21 cellular contexts compared by ENCODE assay signal in the genomic region with DNA sequence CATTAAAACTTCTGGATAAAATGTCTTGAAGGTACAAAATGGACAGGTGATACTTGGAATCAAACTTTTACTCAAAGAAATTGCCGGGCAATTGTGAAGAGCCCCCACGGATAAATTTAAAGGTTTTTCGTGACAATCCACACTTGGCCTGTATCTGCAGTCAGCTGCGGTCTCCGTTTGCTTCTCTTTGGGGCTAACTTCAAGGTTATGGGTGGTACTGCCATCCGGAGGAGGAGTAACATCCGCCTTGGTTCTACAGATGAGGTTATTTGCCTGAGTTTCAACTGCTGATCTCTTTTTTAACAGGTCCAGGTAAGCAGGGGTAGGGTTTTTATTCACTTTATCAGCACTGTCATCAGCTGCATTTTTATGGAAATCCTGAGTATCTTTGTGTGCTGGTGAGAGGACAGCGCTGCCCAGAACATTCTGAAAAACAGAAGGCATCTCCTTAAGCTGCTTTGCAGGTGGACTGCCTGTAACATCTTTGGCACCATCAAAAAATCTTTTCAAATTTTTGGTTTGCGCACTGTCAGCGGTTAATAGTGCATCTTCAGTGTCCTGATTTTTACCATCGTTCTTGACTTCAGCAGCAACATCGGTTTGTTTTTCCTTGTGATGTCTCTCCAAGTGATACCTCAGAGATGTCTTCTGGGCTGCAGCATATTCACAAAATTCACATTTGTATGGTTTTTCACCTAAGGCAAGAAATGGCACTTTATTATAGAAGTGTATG. TPM values are rescaled to one million over a fixed set of nuclear protein-coding genes. Genes with fewer than 3 reads are reported as not detected.
DNase-seq lines count a peak whose midpoint lies in the region; ATAC-seq and TF ChIP-seq lines count a peak whose summit lies in the region.
"Had no signal": no experiment of that assay in that cellular context is flagged by ENCODE, and none has a peak within 500 bp of the region (broad histone marks: within the 10 kb centered on the region; RNA-seq: fewer than 3 reads in every experiment).

No MANE protein-coding gene starts in this region.

- H3K36me3 Mint-ChIP-seq in activated CD4-positive, alpha-beta T cell treated with anti-CD3 and anti-CD28 coated beads for 36 hours (ENCODE audit: low read depth), result peaks cover 83% of the 10 kb centered on the region
- H3K36me3 Mint-ChIP-seq in CD8-positive, alpha-beta memory T cell, result peaks cover 16 to 97% (median 36%) of the 10 kb centered on the region in 3 donors
- peaks cover 86% of the 10 kb centered on the region for H3K36me3 Mint-ChIP-seq in activated CD4-positive, alpha-beta memory T cell treated with anti-CD3 and anti-CD28 coated beads for 36 hours
- peaks cover 36% of the 10 kb centered on the region for H3K36me3 Mint-ChIP-seq in memory B cell

- intact Hi-C loops in activated CD4-positive, alpha-beta T cell treated with anti-CD3 and anti-CD28 coated beads for 36 hours (cut with DNase I, micrococcal nuclease), result loop anchor here (5.0 to 10.0 kb wide), 4 partner anchors 81 to 628 kb away; partner anchors contain the start of gene PFDN4 (in 1 of the 2)
- intact Hi-C loops in activated CD4-positive, alpha-beta memory T cell treated with anti-CD3 and anti-CD28 coated beads for 36 hours (cut with micrococcal nuclease), result loop anchor here (5.0 kb wide), 1 partner anchor 486 kb away; no protein-coding TSS in a partner anchor
- intact Hi-C loops in sigmoid colon (cut with DNase I), result loop anchor here (5.0 kb wide), 2 partner anchors 46 to 631 kb away; partner anchors contain the start of gene PFDN4
- intact Hi-C loops in heart right ventricle (cut with DNase I), result loop anchor here (5.0 to 10.0 kb wide), 12 partner anchors 158 to 628 kb away; partner anchors contain the start of gene PFDN4 (in 1 of the 10)

- H3K4me1 ChIP-seq in CD8-positive, alpha-beta memory T cell (ENCODE audit: insufficient read depth, low read length), result peaks cover 89% of the 10 kb centered on the region
- peaks cover 0 to 34% (median 28%) of the 10 kb centered on the region in 4 donors for H3K4me1 ChIP-seq in sigmoid colon
- H3K4me1 ChIP-seq in tibial nerve, result peaks cover 3 to 40% (median 30%) of the 10 kb centered on the region in 4 donors
- peaks cover 3 to 72% (median 38%) of the 10 kb centered on the region in 9 donors for H3K4me1 ChIP-seq in heart right ventricle

- H3K9me3 ChIP-seq in CD8-positive, alpha-beta memory T cell (ENCODE audit: low read length), result no peaks in the 10 kb centered on the region
- no peaks in the 10 kb centered on the region for H3K9me3 ChIP-seq in sigmoid colon
- H3K9me3 ChIP-seq in tibial nerve, result no peaks in the 10 kb centered on the region
- H3K9me3 ChIP-seq in heart right ventricle, result no peaks in the 10 kb centered on the region
- H3K9me3 ChIP-seq: adrenal gland, lower lobe of right lung, upper lobe of left lung had no signal

- peaks cover 86% of the 10 kb centered on the region for H3K4me1 Mint-ChIP-seq in activated CD4-positive, alpha-beta T cell treated with anti-CD3 and anti-CD28 coated beads for 36 hours
- H3K4me1 Mint-ChIP-seq in CD8-positive, alpha-beta memory T cell, result peaks cover 79 to 92% (median 86%) of the 10 kb centered on the region in 3 donors
- peaks cover 85% of the 10 kb centered on the region for H3K4me1 Mint-ChIP-seq in activated CD4-positive, alpha-beta memory T cell treated with anti-CD3 and anti-CD28 coated beads for 36 hours (ENCODE audit: low read depth)
- H3K4me1 Mint-ChIP-seq in memory B cell, result peaks cover 37% of the 10 kb centered on the region

- DNase-seq in activated CD4-positive, alpha-beta T cell treated with anti-CD3 and anti-CD28 coated beads for 36 hours, result no peak
- no peak for DNase-seq in activated CD4-positive, alpha-beta T cell treated with anti-CD3 and anti-CD28 coated beads, Interleukin-2, amount 50 U/mL, for 48 hours
- DNase-seq in CD8-positive, alpha-beta memory T cell, result peak in 3 of 5 donors; percentile 49 to 63 (median 54)
- peak; percentile 8 for DNase-seq in activated CD4-positive, alpha-beta memory T cell treated with anti-CD3 and anti-CD28 coated beads for 36 hours
- DNase-seq in memory B cell (ENCODE audit: low spot score in 2 of 2) (no peak), sigmoid colon (no peak), tibial nerve (ENCODE audit: low spot score in 2 of 2) (no peak), heart right ventricle (no peak)
- DNase-seq: central memory CD4-positive, alpha-beta T cell; DMS53; effector CD4-positive, alpha-beta T cell; HCEC 1CT; lower lobe of right lung; NCI-H1436; RPMI8226 had no signal

- CTCF ChIA-PET in activated CD4-positive, alpha-beta T cell treated with anti-CD3 and anti-CD28 coated beads for 36 hours (lab: Charles Lee), result interaction anchor here (0.8 to 3.9 kb wide), 8 partner anchors 10 to 363 kb away, joined by 3 to 36 read pairs (median 4); no protein-coding TSS in a partner anchor
- CTCF ChIA-PET in CD8-positive, alpha-beta memory T cell (lab: Charles Lee), result interaction anchor here (1.2 to 8.9 kb wide), 9 partner anchors 11 to 364 kb away, joined by 3 to 83 read pairs (median 4); no protein-coding TSS in a partner anchor
- CTCF ChIA-PET in activated CD4-positive, alpha-beta memory T cell treated with anti-CD3 and anti-CD28 coated beads for 36 hours (lab: Charles Lee), result interaction anchor here (1.7 to 8.7 kb wide), 3 partner anchors 339 to 368 kb away, joined by 5 to 81 read pairs (median 59); no protein-coding TSS in a partner anchor

- no peaks in the 10 kb centered on the region for H3K9me3 Mint-ChIP-seq in activated CD4-positive, alpha-beta T cell treated with anti-CD3 and anti-CD28 coated beads for 36 hours (ENCODE audit: low read depth)
- no peaks in the 10 kb centered on the region for H3K9me3 Mint-ChIP-seq in CD8-positive, alpha-beta memory T cell
- no peaks in the 10 kb centered on the region for H3K9me3 Mint-ChIP-seq in activated CD4-positive, alpha-beta memory T cell treated with anti-CD3 and anti-CD28 coated beads for 36 hours
- H3K9me3 Mint-ChIP-seq in memory B cell, result no peaks in the 10 kb centered on the region
- H3K9me3 Mint-ChIP-seq: nephron had no signal

- H3K27me3 Mint-ChIP-seq in activated CD4-positive, alpha-beta T cell treated with anti-CD3 and anti-CD28 coated beads for 36 hours, result no peaks in the 10 kb centered on the region
- H3K27me3 Mint-ChIP-seq in CD8-positive, alpha-beta memory T cell, result no peaks in the 10 kb centered on the region
- no peaks in the 10 kb centered on the region for H3K27me3 Mint-ChIP-seq in activated CD4-positive, alpha-beta memory T cell treated with anti-CD3 and anti-CD28 coated beads for 36 hours
- H3K27me3 Mint-ChIP-seq in memory B cell, result no peaks in the 10 kb centered on the region
- H3K27me3 Mint-ChIP-seq: progenitor cell of endocrine pancreas had no signal

- H3K4me3 ChIP-seq in CD8-positive, alpha-beta memory T cell (ENCODE audit: low read length), result no peak overlapping the region
- no peak overlapping the region for H3K4me3 ChIP-seq in sigmoid colon
- H3K4me3 ChIP-seq in tibial nerve, result no peak overlapping the region
- no peak overlapping the region for H3K4me3 ChIP-seq in heart right ventricle
- H3K4me3 ChIP-seq: adrenal gland, lower lobe of right lung, smooth muscle cell, upper lobe of left lung had no signal

- POLR2A ChIA-PET in activated CD4-positive, alpha-beta T cell treated with anti-CD3 and anti-CD28 coated beads for 36 hours (lab: Charles Lee), result interaction anchor here (0.7 kb wide), 1 partner anchor 592 kb away, joined by 3 read pairs; no protein-coding TSS in a partner anchor
- POLR2A ChIA-PET in CD8-positive, alpha-beta memory T cell (lab: Charles Lee), result interaction anchor here (0.5 kb wide), 1 partner anchor 47 kb away, joined by 3 read pairs; no protein-coding TSS in a partner anchor
- POLR2A ChIA-PET in activated CD4-positive, alpha-beta memory T cell treated with anti-CD3 and anti-CD28 coated beads for 36 hours (lab: Charles Lee), result no interaction called here

- ATAC-seq in activated CD4-positive, alpha-beta T cell treated with anti-CD3 and anti-CD28 coated beads for 36 hours, result no peak
- ATAC-seq in memory B cell (ENCODE audit: low read depth) (no peak), heart right ventricle (no peak)
- ATAC-seq: lower lobe of right lung had no signal

- TF ChIP-seq EP300 in sigmoid colon (IDR thresholded peaks at IDR 0.05), result no peak
- TF ChIP-seq EP300 in tibial nerve (IDR thresholded peaks at IDR 0.05), result no peak

- no peak for TF ChIP-seq POLR2A in sigmoid colon (IDR thresholded peaks at IDR 0.05)
- TF ChIP-seq POLR2A in tibial nerve (IDR thresholded peaks at IDR 0.05), result no peak

- 83 to 89% methylated on average over 12 of the region's 12 CpGs for WGBS in sigmoid colon, 2 donors
- 90 to 93% methylated on average over 12 of the region's 12 CpGs for WGBS in tibial nerve, 2 donors
- 87 to 90% methylated on average over 12 of the region's 12 CpGs for WGBS in heart right ventricle, 2 donors

- H3K27ac ChIP-seq in CD8-positive, alpha-beta memory T cell (ENCODE audit: low read depth, low read length), result no peak overlapping the region
- H3K27ac ChIP-seq in sigmoid colon (no peak overlapping the region), tibial nerve (no peak overlapping the region), heart right ventricle (no peak overlapping the region)
- H3K27ac ChIP-seq: 22Rv1, adrenal gland, lower lobe of right lung, upper lobe of left lung had no signal

- H3K4me3 Mint-ChIP-seq in activated CD4-positive, alpha-beta T cell treated with anti-CD3 and anti-CD28 coated beads for 36 hours, result no peak overlapping the region
- H3K4me3 Mint-ChIP-seq in CD8-positive, alpha-beta memory T cell, result peak overlapping the region; percentile 55 to 79 (median 67)
- no peak overlapping the region for H3K4me3 Mint-ChIP-seq in activated CD4-positive, alpha-beta memory T cell treated with anti-CD3 and anti-CD28 coated beads for 36 hours
- H3K4me3 Mint-ChIP-seq in memory B cell, result no peak overlapping the region
- H3K4me3 Mint-ChIP-seq: nephron had no signal

- TF ChIP-seq CTCF in sigmoid colon (IDR thresholded peaks at IDR 0.05) (no peak), tibial nerve (IDR thresholded peaks at IDR 0.05) (no peak), heart right ventricle (IDR thresholded peaks at IDR 0.05) (no peak)

- H3K27me3 ChIP-seq in CD8-positive, alpha-beta memory T cell (ENCODE audit: insufficient read depth, low read length, poor library complexity, severe bottlenecking), result no peaks in the 10 kb centered on the region
- H3K27me3 ChIP-seq in sigmoid colon (no peaks in the 10 kb centered on the region), tibial nerve (no peaks in the 10 kb centered on the region), heart right ventricle (no peaks in the 10 kb centered on the region)
- H3K27me3 ChIP-seq: adrenal gland, upper lobe of left lung had no signal

- H3K36me3 ChIP-seq in CD8-positive, alpha-beta memory T cell (ENCODE audit: insufficient read depth, low read length), result peaks cover 52% of the 10 kb centered on the region
- peaks cover 13 to 45% (median 24%) of the 10 kb centered on the region in 4 donors for H3K36me3 ChIP-seq in sigmoid colon
- H3K36me3 ChIP-seq in tibial nerve, result peaks cover 4 to 73% (median 22%) of the 10 kb centered on the region in 3 donors
- peaks cover 0 to 95% (median 42%) of the 10 kb centered on the region in 9 donors for H3K36me3 ChIP-seq in heart right ventricle

- peak overlapping the region; percentile 34 for H3K27ac Mint-ChIP-seq in activated CD4-positive, alpha-beta T cell treated with anti-CD3 and anti-CD28 coated beads for 36 hours
- peak overlapping the region; percentile 74 to 94 (median 90) for H3K27ac Mint-ChIP-seq in CD8-positive, alpha-beta memory T cell
- peak overlapping the region; percentile 46 for H3K27ac Mint-ChIP-seq in activated CD4-positive, alpha-beta memory T cell treated with anti-CD3 and anti-CD28 coated beads for 36 hours
- H3K27ac Mint-ChIP-seq in memory B cell, result peak overlapping the region; percentile 53

RNA-seq across cellular contexts. Expression of gene ZNF217, which starts 16.9 kb away (rescaled TPM):
- 10 to 100 TPM; 41.5 to 45.6 TPM for total RNA-seq in activated CD4-positive, alpha-beta T cell treated with anti-CD3 and anti-CD28 coated beads for 36 hours
- 10 to 100 TPM; 52.5 to 54.3 TPM for total RNA-seq in CD8-positive, alpha-beta memory T cell
- polyA plus RNA-seq in CD8-positive, alpha-beta memory T cell, result 24.0 TPM
- 10 to 100 TPM; 56.3 to 57.5 TPM for total RNA-seq in activated CD4-positive, alpha-beta memory T cell treated with anti-CD3 and anti-CD28 coated beads for 36 hours
- total RNA-seq in sigmoid colon (10 to 100 TPM; 11.4 to 20.2 (median 15.9) TPM), tibial nerve (10 to 100 TPM; 21.4 to 24.3 (median 23.1) TPM), heart right ventricle (10 to 100 TPM in 3 of 10 donors, 1 to 10 TPM in 7; 7.2 to 18.4 (median 8.5) TPM)
- polyA plus RNA-seq in sigmoid colon (10 to 100 TPM; 17.6 to 27.0 (median 21.0) TPM), heart right ventricle (1 to 10 TPM; 3.3 to 5.3 TPM)

Comparison
In these comparisons a context has a peak if more than half of its experiments do, and no peak if none do; other contexts are left out.
1. DNase-seq: peak in CD8-positive, alpha-beta memory T cell (3 of 5) and activated CD4-positive, alpha-beta memory T cell treated with anti-CD3 and anti-CD28 coated beads for 36 hours (single experiment); none in activated CD4-positive, alpha-beta T cell treated with anti-CD3 and anti-CD28 coated beads for 36 hours (single experiment), activated CD4-positive, alpha-beta T cell treated with anti-CD3 and anti-CD28 coated beads, Interleukin-2, amount 50 U/mL, for 48 hours (0 of 2), memory B cell (0 of 2), sigmoid colon (single experiment), tibial nerve (0 of 2) and heart right ventricle (0 of 2).
2. H3K27ac Mint-ChIP-seq: peak in every context shown above with its lines; median percentile 90 in CD8-positive, alpha-beta memory T cell; 53 in memory B cell; 46 in activated CD4-positive, alpha-beta memory T cell treated with anti-CD3 and anti-CD28 coated beads for 36 hours; 34 in activated CD4-positive, alpha-beta T cell treated with anti-CD3 and anti-CD28 coated beads for 36 hours.
3. H3K4me3 Mint-ChIP-seq: peak in CD8-positive, alpha-beta memory T cell (7 of 7); none in activated CD4-positive, alpha-beta T cell treated with anti-CD3 and anti-CD28 coated beads for 36 hours (single experiment), activated CD4-positive, alpha-beta memory T cell treated with anti-CD3 and anti-CD28 coated beads for 36 hours (single experiment) and memory B cell (single experiment).